Comparison of ENCODE assay signal across 8 cellular contexts in genomic region chr6:108518714-108519576, GRCh38. TPM values are rescaled to one million over a fixed set of nuclear protein-coding genes. Genes with fewer than 3 reads are reported as not detected.
DNase-seq lines count a peak whose midpoint lies in the region; ATAC-seq and TF ChIP-seq lines count a peak whose summit lies in the region.

No MANE protein-coding gene starts in this region.

- no peak overlapping the region for H3K27ac ChIP-seq in left lung

- H3K4me3 ChIP-seq in LNCaP clone FGC (ENCODE audit: low read depth, low read length) (no peak overlapping the region), adipocyte (ENCODE audit: low read length) (no peak overlapping the region), mucosa of descending colon (no peak overlapping the region), left lung (no peak overlapping the region)

- intact Hi-C loops in mucosa of descending colon (cut with DNase I, micrococcal nuclease) (no loop called here), left lung (cut with DNase I) (no loop called here)

- H3K36me3 ChIP-seq in adipocyte (ENCODE audit: control insufficient read depth, insufficient read depth, low read length, severe bottlenecking), result peaks cover 4% of the 10 kb centered on the region
- no peaks in the 10 kb centered on the region for H3K36me3 ChIP-seq in mucosa of descending colon (ENCODE audit: low read depth)
- H3K36me3 ChIP-seq in left lung, result peaks cover 0 to 3% of the 10 kb centered on the region in 2 donors

- H3K4me1 ChIP-seq in adipocyte (ENCODE audit: control insufficient read depth, insufficient read depth, low read length) (no peaks in the 10 kb centered on the region), mucosa of descending colon (ENCODE audit: low read depth) (no peaks in the 10 kb centered on the region), left lung (no peaks in the 10 kb centered on the region)

- DNase-seq in DMS153 treated with DMSO at 0.1 percent for 48 hours (lab: John Stamatoyannopoulos, UW; ENCODE audit: unreplicated experiment), result peak; percentile 2
- DNase-seq in DMS153 (lab: John Stamatoyannopoulos, UW), result no peak
- DNase-seq in LNCaP clone FGC (ENCODE audit: low read depth), result no peak
- DNase-seq in adipocyte (ENCODE audit: low read depth), result peak; percentile 33
- no peak for DNase-seq in mucosa of descending colon
- DNase-seq in left lung, result no peak

- no peaks in the 10 kb centered on the region for H3K9me3 ChIP-seq in adipocyte (ENCODE audit: control insufficient read depth, low read length)
- H3K9me3 ChIP-seq in mucosa of descending colon, result no peaks in the 10 kb centered on the region
- no peaks in the 10 kb centered on the region for H3K9me3 ChIP-seq in left lung

- H3K27me3 ChIP-seq in adipocyte (replicated peaks; ENCODE audit: control insufficient read depth, insufficient read depth, low read length) (no peaks in the 10 kb centered on the region), left lung (no peaks in the 10 kb centered on the region)

- H3K9ac ChIP-seq in adipocyte (ENCODE audit: low read length), result no peak overlapping the region

- TF ChIP-seq CTCF in LNCaP clone FGC (IDR thresholded peaks at IDR 0.05; ENCODE audit: control insufficient read depth, extremely low read depth, insufficient read depth), result peak; percentile 60
- TF ChIP-seq CTCF in mucosa of descending colon (IDR thresholded peaks at IDR 0.05), result no peak
- peak in 1 of 2 donors; percentile 14 for TF ChIP-seq CTCF in left lung (IDR thresholded peaks at IDR 0.05)

- ATAC-seq in mucosa of descending colon, result peak; percentile 21
- ATAC-seq in HG02623 (IDR thresholded peaks at IDR 0.05; ENCODE audit: unreplicated experiment), result no peak
- ATAC-seq in HG03432 (IDR thresholded peaks at IDR 0.05; ENCODE audit: unreplicated experiment), result no peak
- no peak for ATAC-seq in left lung

RNA-seq across cellular contexts. Expression of gene FOXO3, which starts 41.8 kb away (rescaled TPM):
- 10 to 100 TPM; 52.4 to 60.4 (median 60.1) TPM for total RNA-seq in mucosa of descending colon
- total RNA-seq in left lung, result 10 to 100 TPM; 50.0 to 53.9 TPM

Comparison
In these comparisons a context has a peak if more than half of its experiments do, and no peak if none do; other contexts are left out.
1. DNase-seq: peak in DMS153 treated with DMSO at 0.1 percent for 48 hours (single experiment) and adipocyte (single experiment); none in DMS153 (single experiment), LNCaP clone FGC (single experiment), mucosa of descending colon (0 of 3) and left lung (0 of 2).